14 cellular contexts compared by ENCODE assay signal in the genomic region with DNA sequence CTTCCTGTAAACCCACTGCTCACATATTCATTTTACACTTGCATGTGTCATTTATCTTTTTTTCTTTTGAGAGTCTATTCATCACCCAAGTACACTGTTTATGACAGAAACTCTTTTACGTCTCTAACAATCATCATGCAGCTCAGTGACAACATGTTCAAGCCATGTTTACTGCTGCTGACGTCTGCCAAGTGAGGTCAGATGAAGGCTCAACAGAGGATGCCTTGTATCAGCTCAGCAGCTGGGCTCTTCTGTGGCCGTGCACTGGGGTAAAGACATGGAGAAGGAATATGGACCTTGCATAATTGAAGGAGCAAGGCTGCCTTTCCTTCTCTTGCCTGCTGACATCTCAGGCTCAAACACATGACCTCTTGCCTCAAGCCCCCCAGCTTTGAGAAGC.
A peak's percentile ranks its signal among the peaks of the same experiment; 100 is the strongest.
DNase-seq lines count a peak whose midpoint lies in the region; ATAC-seq and TF ChIP-seq lines count a peak whose summit lies in the region.
"Had no signal": no experiment of that assay in that cellular context is flagged by ENCODE, and none has a peak within 500 bp of the region (broad histone marks: within the 10 kb centered on the region; RNA-seq: fewer than 3 reads in every experiment).

No MANE protein-coding gene starts in this region.

- H2AFZ ChIP-seq in hepatocyte = no peak overlapping the region

- ATAC-seq in CD4-positive, alpha-beta T cell (ENCODE audit: poor library complexity) = no peak
- ATAC-seq in HG03565 (IDR thresholded peaks at IDR 0.05; ENCODE audit: unreplicated experiment) = no peak

- H3K4me1 Mint-ChIP-seq in CD4-positive, alpha-beta T cell (ENCODE audit: low read depth) = peaks cover 28% of the 10 kb centered on the region
- peaks cover 8% of the 10 kb centered on the region for H3K4me1 Mint-ChIP-seq in endothelial cell (ENCODE audit: unreplicated experiment)

- H3K9me3 ChIP-seq in CD4-positive, alpha-beta T cell (ENCODE audit: control insufficient read depth, low read length) = no peaks in the 10 kb centered on the region
- H3K9me3 ChIP-seq in hepatocyte (ENCODE audit: low read depth) = no peaks in the 10 kb centered on the region
- H3K9me3 ChIP-seq in sigmoid colon = no peaks in the 10 kb centered on the region
- H3K9me3 ChIP-seq: Peyer's patch had no signal

- no peak for TF ChIP-seq CTCF in CD4-positive, alpha-beta T cell (IDR thresholded peaks at IDR 0.05)
- TF ChIP-seq CTCF in hepatocyte (IDR thresholded peaks at IDR 0.05; ENCODE audit: poor library complexity) = no peak
- no peak for TF ChIP-seq CTCF in sigmoid colon (IDR thresholded peaks at IDR 0.05)
- TF ChIP-seq CTCF in endothelial cell (IDR thresholded peaks at IDR 0.05; ENCODE audit: unreplicated experiment) = no peak

- TF ChIP-seq POLR2A in sigmoid colon (IDR thresholded peaks at IDR 0.05) = no peak

- CTCF ChIA-PET in CD4-positive, alpha-beta T cell (lab: Charles Lee) = no interaction called here

- 83% methylated on average over 3 of the region's 3 CpGs for WGBS in hepatocyte (ENCODE audit: low lambda C conversion rate, missing lambda C conversion rate)
- WGBS in sigmoid colon, 2 donors = 55 to 62% methylated on average over 3 of the region's 3 CpGs

- H3K4me3 ChIP-seq in hepatocyte = no peak overlapping the region
- no peak overlapping the region for H3K4me3 ChIP-seq in sigmoid colon
- H3K4me3 ChIP-seq: Peyer's patch had no signal

- H3K27ac ChIP-seq in CD4-positive, alpha-beta T cell (ENCODE audit: low read depth, low read length) = no peak overlapping the region
- peak overlapping the region; percentile 19 for H3K27ac ChIP-seq in caudate nucleus (ENCODE audit: low read depth, low read length)
- no peak overlapping the region for H3K27ac ChIP-seq in hepatocyte
- H3K27ac ChIP-seq in sigmoid colon = no peak overlapping the region
- H3K27ac ChIP-seq: Peyer's patch had no signal

- no peak overlapping the region for H3K4me2 ChIP-seq in hepatocyte

- no peaks in the 10 kb centered on the region for H3K9me3 Mint-ChIP-seq in CD4-positive, alpha-beta T cell
- H3K9me3 Mint-ChIP-seq in endothelial cell (ENCODE audit: unreplicated experiment) = no peaks in the 10 kb centered on the region

- no peak overlapping the region for H3K4me3 Mint-ChIP-seq in CD4-positive, alpha-beta T cell
- H3K4me3 Mint-ChIP-seq in endothelial cell (ENCODE audit: unreplicated experiment) = no peak overlapping the region

- H3K27me3 ChIP-seq in CD4-positive, alpha-beta T cell (ENCODE audit: control insufficient read depth, insufficient read depth, low read length) = no peaks in the 10 kb centered on the region
- H3K27me3 ChIP-seq in hepatocyte = no peaks in the 10 kb centered on the region
- H3K27me3 ChIP-seq in sigmoid colon = no peaks in the 10 kb centered on the region
- H3K27me3 ChIP-seq: Peyer's patch had no signal

- no peaks in the 10 kb centered on the region for H3K79me2 ChIP-seq in hepatocyte

- DNase-seq in CD4-positive, alpha-beta T cell = no peak
- DNase-seq in caudate nucleus (lab: John Stamatoyannopoulos, UW) (peak in 37 of 61 donors; percentile 5 to 63 (median 34)), hepatocyte (ENCODE audit: low spot score) (peak; percentile 14), sigmoid colon (peak; percentile 5), endothelial cell (ENCODE audit: low spot score) (no peak), HuH-7 (ENCODE audit: low spot score) (no peak)
- no peak for DNase-seq in stimulated activated CD4-positive, alpha-beta T cell treated with anti-CD3 and anti-CD28 coated beads, Interleukin-4, amount 100 ng/mL, for 4 hours
- DNase-seq: KG1, NCI-H1092 treated with DMSO at 0.1 percent for 48 hours, NCI-H1694, NCI-H524, Peyer's patch, SHP77 had no signal

- H3K36me3 ChIP-seq in hepatocyte (replicated peaks; ENCODE audit: insufficient read depth, low read depth) (no peaks in the 10 kb centered on the region), sigmoid colon (no peaks in the 10 kb centered on the region)
- H3K36me3 ChIP-seq: Peyer's patch had no signal

- H3K9me2 ChIP-seq in hepatocyte (replicated peaks; ENCODE audit: insufficient read depth) = no peaks in the 10 kb centered on the region

- TF ChIP-seq EP300 in sigmoid colon (IDR thresholded peaks at IDR 0.05) = no peak

- H3K27ac Mint-ChIP-seq in CD4-positive, alpha-beta T cell = peak overlapping the region; percentile 5
- H3K27ac Mint-ChIP-seq in endothelial cell (ENCODE audit: unreplicated experiment) = no peak overlapping the region

- H3K36me3 Mint-ChIP-seq in CD4-positive, alpha-beta T cell (ENCODE audit: low read depth) = no peaks in the 10 kb centered on the region
- peaks cover 40% of the 10 kb centered on the region for H3K36me3 Mint-ChIP-seq in endothelial cell (ENCODE audit: low read depth, unreplicated experiment)

- POLR2A ChIA-PET in CD4-positive, alpha-beta T cell (lab: Charles Lee) = interaction anchor here (0.9 kb wide), 1 partner anchor 29 kb away, joined by 3 read pairs; no protein-coding TSS in a partner anchor

- no peaks in the 10 kb centered on the region for H4K20me1 ChIP-seq in hepatocyte (ENCODE audit: insufficient read depth, poor library complexity, severe bottlenecking)

- intact Hi-C loops in CD4-positive, alpha-beta T cell (cut with DNase I, micrococcal nuclease) = no loop called here
- intact Hi-C loops in sigmoid colon (cut with DNase I) = no loop called here

- no peaks in the 10 kb centered on the region for H3K27me3 Mint-ChIP-seq in CD4-positive, alpha-beta T cell
- H3K27me3 Mint-ChIP-seq in endothelial cell (ENCODE audit: unreplicated experiment) = peaks cover 6% of the 10 kb centered on the region

- H3K4me1 ChIP-seq in hepatocyte (ENCODE audit: insufficient read depth) (no peaks in the 10 kb centered on the region), sigmoid colon (no peaks in the 10 kb centered on the region)
- H3K4me1 ChIP-seq: Peyer's patch had no signal

Comparison
In these comparisons a context has a peak if more than half of its experiments do, and no peak if none do; other contexts are left out.
1. DNase-seq: peak in caudate nucleus (37 of 61), hepatocyte (single experiment) and sigmoid colon (single experiment); none in CD4-positive, alpha-beta T cell (0 of 10), endothelial cell (single experiment), HuH-7 (single experiment) and stimulated activated CD4-positive, alpha-beta T cell treated with anti-CD3 and anti-CD28 coated beads, Interleukin-4, amount 100 ng/mL, for 4 hours (0 of 2).